Comparison of ENCODE assay signal across 19 cellular contexts in genomic region chr1:242477944-242478343, GRCh38. TPM values are rescaled to one million over a fixed set of nuclear protein-coding genes. Genes with fewer than 3 reads are reported as not detected.
DNase-seq lines count a peak whose midpoint lies in the region; ATAC-seq and TF ChIP-seq lines count a peak whose summit lies in the region.
"Had no signal": no experiment of that assay in that cellular context is flagged by ENCODE, and none has a peak within 500 bp of the region (broad histone marks: within the 10 kb centered on the region; RNA-seq: fewer than 3 reads in every experiment).

No MANE protein-coding gene starts in this region.

- peaks cover 14% of the 10 kb centered on the region for H3K4me1 ChIP-seq in BE2C
- H3K4me1 ChIP-seq in gastrocnemius medialis, result no peaks in the 10 kb centered on the region

- no peak for ATAC-seq in gastrocnemius medialis
- ATAC-seq in HG03342 (IDR thresholded peaks at IDR 0.05; ENCODE audit: unreplicated experiment), result no peak
- ATAC-seq: HepG2; naive thymus-derived CD4-positive, alpha-beta T cell had no signal

- no peak for TF ChIP-seq CTCF in BE2C (IDR thresholded peaks at IDR 0.05; ENCODE audit: low read depth, low read length)
- no peak for TF ChIP-seq CTCF in astrocyte of the spinal cord (IDR thresholded peaks at IDR 0.05; ENCODE audit: low read depth, low read length)
- no peak for TF ChIP-seq CTCF in gastrocnemius medialis (IDR thresholded peaks at IDR 0.05 in 4 of 5, conservative IDR thresholded peaks at IDR 0.05 in 1 of 5)

- DNase-seq in BE2C (peak; percentile 74), NCI-H1105 (lab: John Stamatoyannopoulos, UW) (peak; percentile 47), NCI-H345 treated with DMSO at 0.1 percent for 48 hours (lab: John Stamatoyannopoulos, UW; ENCODE audit: unreplicated experiment) (peak; percentile 70), astrocyte of the spinal cord (ENCODE audit: low read depth, low spot score) (peak; percentile 3), gastrocnemius medialis (no peak), NCI-H1930 (lab: John Stamatoyannopoulos, UW) (no peak), activated T-cell treated with anti-CD3 and anti-CD28 coated beads for 4 hours (no peak)
- DNase-seq: ACHN; activated CD4-positive, alpha-beta T cell treated with anti-CD3 and anti-CD28 coated beads for 1 hour; aorta; C1 segment of cervical spinal cord; cerebellar nuclear complex; effector CD4-positive, alpha-beta T cell; mesendoderm; naive thymus-derived CD4-positive, alpha-beta T cell had no signal

- in situ Hi-C loops in astrocyte of the spinal cord (cut with HindIII; ENCODE audit: low sequenced_read_pairs), result no loop called here
- in situ Hi-C loops in gastrocnemius medialis (cut with MboI; ENCODE audit: low sequenced_read_pairs in 4 of 4), result no loop called here

- no peak overlapping the region for H3K4me3 ChIP-seq in BE2C (ENCODE audit: low read depth, low read length)
- no peak overlapping the region for H3K4me3 ChIP-seq in astrocyte of the spinal cord (ENCODE audit: low read depth, low read length)
- no peak overlapping the region for H3K4me3 ChIP-seq in gastrocnemius medialis

- TF ChIP-seq POLR2A in gastrocnemius medialis (IDR thresholded peaks at IDR 0.05), result no peak

- intact Hi-C loops in gastrocnemius medialis (cut with DNase I; ENCODE audit: low total_unique reads), result no loop called here

- H3K9me3 ChIP-seq in BE2C (no peaks in the 10 kb centered on the region), gastrocnemius medialis (no peaks in the 10 kb centered on the region)

- H3K27ac ChIP-seq in gastrocnemius medialis, result no peak overlapping the region

- H3K36me3 ChIP-seq in BE2C, result no peaks in the 10 kb centered on the region
- no peaks in the 10 kb centered on the region for H3K36me3 ChIP-seq in gastrocnemius medialis

- no peaks in the 10 kb centered on the region for H3K27me3 ChIP-seq in BE2C
- no peaks in the 10 kb centered on the region for H3K27me3 ChIP-seq in gastrocnemius medialis

RNA-seq across cellular contexts. Expression of gene PLD5, which starts 46.6 kb away (rescaled TPM):
- polyA plus RNA-seq in BE2C (2012; ENCODE audit: insufficient read depth, insufficient read length, low read depth), result 22.2 TPM
- total RNA-seq in gastrocnemius medialis, result under 1 TPM in 1 of 4 donors, not detected in 3; 0.04 TPM
- total RNA-seq: activated CD8-positive, alpha-beta memory T cell treated with anti-CD3 and anti-CD28 coated beads for 36 hours; HepG2; naive thymus-derived CD4-positive, alpha-beta T cell; RPMI7951 had no signal
- polyA plus RNA-seq: HepG2; naive thymus-derived CD4-positive, alpha-beta T cell had no signal

Comparison
In these comparisons a context has a peak if more than half of its experiments do, and no peak if none do; other contexts are left out.
1. DNase-seq: peak in BE2C (single experiment), NCI-H1105 (single experiment), NCI-H345 treated with DMSO at 0.1 percent for 48 hours (single experiment) and astrocyte of the spinal cord (single experiment); none in gastrocnemius medialis (0 of 2), NCI-H1930 (0 of 2) and activated T-cell treated with anti-CD3 and anti-CD28 coated beads for 4 hours (single experiment).